In the genomic region with DNA sequence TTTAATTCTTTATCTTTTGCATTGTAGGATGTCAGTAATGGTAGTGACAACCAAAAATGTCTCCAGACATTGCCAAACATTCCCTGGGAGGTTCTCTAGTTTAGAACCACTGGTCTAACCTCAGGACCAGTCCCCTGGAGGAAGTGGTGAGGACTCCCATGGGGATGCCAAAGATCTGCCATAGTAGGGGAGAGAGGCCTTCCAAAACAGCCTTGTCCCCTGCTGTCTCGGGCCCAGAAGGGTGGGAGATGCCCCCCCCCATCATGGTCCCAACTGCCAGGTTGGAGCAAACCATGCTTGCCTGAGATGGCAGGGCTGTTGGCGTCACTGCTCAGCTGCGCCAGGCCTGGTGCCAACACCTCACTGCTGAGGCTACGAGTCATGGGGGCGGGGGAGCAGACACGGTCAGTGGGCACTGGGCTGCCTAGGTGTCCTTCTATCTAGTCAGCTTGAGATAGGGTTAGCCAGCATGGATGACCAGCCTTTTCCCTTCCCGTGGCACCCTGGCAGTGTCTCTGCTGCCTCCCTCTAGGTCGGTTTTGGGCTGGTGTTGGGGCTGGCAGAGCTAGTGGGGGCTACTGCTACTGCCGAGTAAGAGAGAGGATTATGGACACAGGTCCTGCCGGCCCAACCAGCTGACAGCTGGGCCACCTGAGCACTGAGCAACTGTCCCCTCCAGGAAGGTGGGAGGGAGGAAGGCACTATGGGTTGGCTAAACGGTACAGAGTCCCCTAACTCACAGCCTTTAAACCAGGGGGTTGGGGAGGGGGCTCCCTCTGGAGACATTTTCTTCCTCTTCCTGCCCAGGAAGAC, we compare ENCODE assay signal across 10 cellular contexts. TPM values are rescaled to one million over a fixed set of nuclear protein-coding genes. Genes with fewer than 3 reads are reported as not detected.
DNase-seq lines count a peak whose midpoint lies in the region; ATAC-seq and TF ChIP-seq lines count a peak whose summit lies in the region.
"Had no signal": no experiment of that assay in that cellular context is flagged by ENCODE, and none has a peak within 500 bp of the region (broad histone marks: within the 10 kb centered on the region; RNA-seq: fewer than 3 reads in every experiment).

No MANE protein-coding gene starts in this region.

- no peaks in the 10 kb centered on the region for H3K9me3 ChIP-seq in Caco-2

- intact Hi-C loops in Caco-2 (cut with micrococcal nuclease; ENCODE audit: unreplicated experiment) (loop anchor here (10.0 kb wide), 1 partner anchor 465 kb away; no protein-coding TSS in a partner anchor), MCF 10A (cut with micrococcal nuclease) (no loop called here)

- no TSS peak for BruUV-seq in Caco-2 (replicated peaks; lab: Mats Ljungman, UMichigan)
- BruUV-seq in MCF 10A (replicated peaks; lab: Mats Ljungman, UMichigan) = no TSS peak

- H3K4me1 ChIP-seq in Caco-2 = peaks cover 71% of the 10 kb centered on the region

- no peak for TF ChIP-seq CTCF in Caco-2 (IDR thresholded peaks at IDR 0.05; ENCODE audit: insufficient read depth in 1 of 2, low read depth in 1 of 2, low read length in 1 of 2, severe bottlenecking in 1 of 2, unreplicated experiment in 1 of 2)
- TF ChIP-seq CTCF in MCF 10A (IDR thresholded peaks at IDR 0.05; ENCODE audit: unreplicated experiment) = no peak

- H3K27me3 ChIP-seq in Caco-2 (replicated peaks; ENCODE audit: control insufficient read depth, insufficient read depth, low read length) = no peaks in the 10 kb centered on the region

- H3K36me3 ChIP-seq in Caco-2 (ENCODE audit: control insufficient read depth, insufficient read depth, low read length) = no peaks in the 10 kb centered on the region

- no peak overlapping the region for H3K4me3 ChIP-seq in Caco-2 (ENCODE audit: low read depth, low read length)

- no peak overlapping the region for H3K4me3 Mint-ChIP-seq in Caco-2 (ENCODE audit: unreplicated experiment)
- H3K4me3 Mint-ChIP-seq in IgD-negative memory B cell = peak overlapping the region in 3 of 4 donors; percentile 71 to 91 (median 83)
- H3K4me3 Mint-ChIP-seq in MCF 10A (ENCODE audit: unreplicated experiment) = no peak overlapping the region
- peak overlapping the region; percentile 1 to 89 (median 83) for H3K4me3 Mint-ChIP-seq in naive B cell

- H3K4me1 Mint-ChIP-seq in Caco-2 (ENCODE audit: low read depth, unreplicated experiment) (peaks cover 74% of the 10 kb centered on the region), IgD-negative memory B cell (peaks cover 32 to 57% (median 47%) of the 10 kb centered on the region in 3 donors), MCF 10A (ENCODE audit: insufficient read depth, unreplicated experiment) (peaks cover 51% of the 10 kb centered on the region), naive B cell (peaks cover 66 to 96% (median 72%) of the 10 kb centered on the region in 3 donors)

- H3K36me3 Mint-ChIP-seq in Caco-2 (ENCODE audit: insufficient read depth, unreplicated experiment) = peaks cover 65% of the 10 kb centered on the region
- H3K36me3 Mint-ChIP-seq in IgD-negative memory B cell = no peaks in the 10 kb centered on the region
- peaks cover 5% of the 10 kb centered on the region for H3K36me3 Mint-ChIP-seq in MCF 10A (ENCODE audit: insufficient read depth, unreplicated experiment)
- no peaks in the 10 kb centered on the region for H3K36me3 Mint-ChIP-seq in naive B cell

- POLR2A ChIA-PET in Caco-2 (lab: Charles Lee) (no interaction called here), MCF 10A (lab: Yijun Ruan, JAX) (interaction anchor here (0.9 to 6.2 kb wide), 4 partner anchors 8 to 20 kb away, joined by 3 to 68 read pairs (median 24); a partner anchor contains a TSS)

- no peaks in the 10 kb centered on the region for H3K9me3 Mint-ChIP-seq in Caco-2 (ENCODE audit: unreplicated experiment)
- H3K9me3 Mint-ChIP-seq in IgD-negative memory B cell = no peaks in the 10 kb centered on the region
- H3K9me3 Mint-ChIP-seq in MCF 10A (ENCODE audit: unreplicated experiment) = no peaks in the 10 kb centered on the region
- H3K9me3 Mint-ChIP-seq in naive B cell = no peaks in the 10 kb centered on the region

- ATAC-seq in naive B cell (ENCODE audit: low read depth in 2 of 2) = no peak
- ATAC-seq in GM18861 (IDR thresholded peaks at IDR 0.05; ENCODE audit: unreplicated experiment) = no peak
- ATAC-seq in HG02798 (IDR thresholded peaks at IDR 0.05; ENCODE audit: poor library complexity, unreplicated experiment) = no peak

- H3K27me3 Mint-ChIP-seq in Caco-2 (ENCODE audit: insufficient read depth, unreplicated experiment) = no peaks in the 10 kb centered on the region
- no peaks in the 10 kb centered on the region for H3K27me3 Mint-ChIP-seq in IgD-negative memory B cell
- no peaks in the 10 kb centered on the region for H3K27me3 Mint-ChIP-seq in MCF 10A (ENCODE audit: insufficient read depth, unreplicated experiment)
- no peaks in the 10 kb centered on the region for H3K27me3 Mint-ChIP-seq in naive B cell

- CTCF ChIA-PET in Caco-2 (lab: Charles Lee) = no interaction called here
- CTCF ChIA-PET in MCF 10A (lab: Yijun Ruan, JAX) = interaction anchor here (0.6 to 16.8 kb wide), 4 partner anchors 8 to 126 kb away, joined by 3 to 321 read pairs (median 3); a partner anchor contains a TSS

- DNase-seq in Caco-2 (peak in 1 of 2 experiments; percentile 28), MCF 10A (ENCODE audit: unreplicated experiment) (peak; percentile 37), naive B cell (no peak), cerebellar nuclear complex (lab: John Stamatoyannopoulos, UW) (no peak), DMS114 treated with DMSO at 0.1 percent for 48 hours (lab: John Stamatoyannopoulos, UW; ENCODE audit: unreplicated experiment) (no peak)
- DNase-seq: central memory CD4-positive, alpha-beta T cell; NCI-H1105 treated with DMSO at 0.1 percent for 48 hours had no signal

- H3K27ac Mint-ChIP-seq in Caco-2 (ENCODE audit: unreplicated experiment) = peak overlapping the region; percentile 96
- H3K27ac Mint-ChIP-seq in IgD-negative memory B cell = peak overlapping the region; percentile 7 to 98 (median 90)
- no peak overlapping the region for H3K27ac Mint-ChIP-seq in MCF 10A (ENCODE audit: low read depth, unreplicated experiment)
- H3K27ac Mint-ChIP-seq in naive B cell = peak overlapping the region; percentile 47 to 99 (median 80)

RNA-seq across cellular contexts. Expression of a gene that starts 8.3 kb away (rescaled TPM):
- total RNA-seq in Caco-2 (2022) = 79.5 and 92.3 TPM in 2 replicates
- polyA plus RNA-seq in IgD-negative memory B cell = 447 TPM
- total RNA-seq in MCF 10A (2022) = 7.8 and 10.9 TPM in 2 replicates
- 100 to 1,000 TPM; 351 to 547 (median 399) TPM for polyA plus RNA-seq in naive B cell (ENCODE audit: low read depth in 6 of 6)

Comparison
In these comparisons a context has a peak if more than half of its experiments do, and no peak if none do; other contexts are left out.
1. H3K4me3 Mint-ChIP-seq: peak in IgD-negative memory B cell (3 of 4) and naive B cell (8 of 8); none in Caco-2 (single experiment) and MCF 10A (single experiment).